ENCODE assay signal across 8 cellular contexts in genomic region chr18:29164020-29164706, GRCh38.
A peak's percentile ranks its signal among the peaks of the same experiment; 100 is the strongest.
DNase-seq lines count a peak whose midpoint lies in the region; ATAC-seq lines count a peak whose summit lies in the region.

No MANE protein-coding gene starts in this region.

- in situ Hi-C loops in G401 (cut with HindIII; ENCODE audit: low sequenced_read_pairs) = no loop called here

- peak overlapping the region; percentile 88 for H3K27ac ChIP-seq in mesodermal cell (ENCODE audit: low read depth, low read length, severe bottlenecking)

- DNase-seq in AG08396 (ENCODE audit: low spot score) (peak; percentile 65), LoVo (ENCODE audit: low spot score) (peak; percentile 45), dermis microvascular lymphatic vessel endothelial cell (ENCODE audit: low read depth in 2 of 2) (peak; percentile 70 to 92), C1 segment of cervical spinal cord (lab: John Stamatoyannopoulos, UW) (no peak), cerebellum (ENCODE audit: low spot score) (no peak), G401 (ENCODE audit: low spot score) (no peak)

- no peaks in the 10 kb centered on the region for H3K36me3 ChIP-seq in mesodermal cell (ENCODE audit: control insufficient read depth, insufficient read depth, low read length)

- no peak for ATAC-seq in HG03342 (IDR thresholded peaks at IDR 0.05; ENCODE audit: unreplicated experiment)

- WGBS in mesodermal cell (ENCODE audit: insufficient coverage in 2 of 2), 2 experiments = no CpG with 5 or more reads among the region's 1 CpG

- no peak overlapping the region for H3K4me3 ChIP-seq in mesodermal cell (ENCODE audit: extremely low read depth, insufficient read depth, low read length, poor library complexity, severe bottlenecking)

- no peaks in the 10 kb centered on the region for H3K9me3 ChIP-seq in mesodermal cell (ENCODE audit: control insufficient read depth, low read length)

- H3K4me1 ChIP-seq in mesodermal cell (ENCODE audit: control insufficient read depth, insufficient read depth, low read length, poor library complexity, severe bottlenecking) = peaks cover 22% of the 10 kb centered on the region

Comparison
In these comparisons a context has a peak if more than half of its experiments do, and no peak if none do; other contexts are left out.
1. DNase-seq: peak in AG08396 (single experiment), LoVo (single experiment) and dermis microvascular lymphatic vessel endothelial cell (2 of 2); none in C1 segment of cervical spinal cord (0 of 14), cerebellum (single experiment) and G401 (single experiment).